In the genomic region with DNA sequence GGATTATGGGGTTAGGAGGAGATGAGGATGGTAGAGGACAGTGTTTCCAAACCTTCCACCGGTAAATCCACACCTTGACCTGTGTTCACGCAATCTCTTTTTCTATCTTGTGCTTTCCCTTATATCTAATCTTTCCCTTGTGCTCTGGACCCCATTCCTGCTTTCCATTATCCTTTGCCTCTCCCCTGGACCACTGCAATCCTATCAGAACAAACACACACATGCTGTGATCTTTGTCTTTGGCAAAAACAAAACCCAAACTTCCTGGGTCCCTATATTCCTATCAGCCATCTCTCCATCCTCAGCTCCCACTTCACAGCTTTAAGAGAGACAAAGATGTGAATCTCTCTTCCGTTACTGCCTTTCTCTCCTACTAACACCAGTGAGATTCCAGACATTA, we compare ENCODE assay signal across 22 cellular contexts.
"Had no signal": no experiment of that assay in that cellular context is flagged by ENCODE, and none has a peak within 500 bp of the region (broad histone marks: within the 10 kb centered on the region; RNA-seq: fewer than 3 reads in every experiment).

No MANE protein-coding gene starts in this region.

- H3K9me3 ChIP-seq: lower lobe of right lung, sigmoid colon, thyroid gland had no signal

- DNase-seq: activated CD4-positive, alpha-beta T cell treated with anti-CD3 and anti-CD28 coated beads for 1 hour; activated CD4-positive, alpha-beta T cell treated with anti-CD3 and anti-CD28 coated beads, Interleukin-2, amount 50 U/mL, for 1 hour; activated naive CD4-positive, alpha-beta T cell; activated T-cell treated with anti-CD3 and anti-CD28 coated beads, Interleukin-2, amount 50 U/mL, for 1 hour; cerebellar nuclear complex; foreskin fibroblast; lower lobe of right lung; retina; sigmoid colon; stimulated activated CD4-positive, alpha-beta T cell treated with anti-CD3 and anti-CD28 coated beads, Interleukin-15, amount 100 ng/mL, for 24 hours; stimulated activated naive CD4-positive, alpha-beta T cell; thyroid gland had no signal

- H3K27me3 ChIP-seq: sigmoid colon, thyroid gland had no signal

- H3K36me3 ChIP-seq: lower lobe of right lung, sigmoid colon, thyroid gland had no signal

- H3K27ac ChIP-seq: coronary artery, epithelial cell of prostate, lower lobe of right lung, sigmoid colon, SK-N-MC, thyroid gland, VCaP had no signal

- H3K4me3 Mint-ChIP-seq: neural crest cell; T-helper 2 cell treated with Interferon-gamma antibody and Interleukin-4, amounts not matched to agents 5 μg/mL and 100 μg/mL, for 36 hours had no signal

- ATAC-seq: left lobe of liver, lower lobe of right lung had no signal

- H3K27ac Mint-ChIP-seq: activated T-helper 2 cell treated with anti-CD3 and anti-CD28 coated beads, Interferon-gamma antibody, Interleukin-2, Interleukin-4, amounts not matched to agents 10 μg/mL and 5 μg/mL and 100 μg/mL, durations not matched to agents 14 hours and 24 hours and 36 hours; progenitor cell of endocrine pancreas; T-helper 2 cell treated with Interferon-gamma antibody and Interleukin-4, amounts not matched to agents 5 μg/mL and 100 μg/mL, for 36 hours had no signal

- H3K9me3 Mint-ChIP-seq: neural crest cell had no signal

- H3K4me1 ChIP-seq: lower lobe of right lung, thyroid gland had no signal

- H3K4me3 ChIP-seq: coronary artery, lower lobe of right lung, sigmoid colon, SK-N-MC, smooth muscle cell, thyroid gland had no signal

- H3K4me2 ChIP-seq: smooth muscle cell had no signal
